In genomic region chr20:63381781-63382431, GRCh38 we compare ENCODE assay signal across 8 cellular contexts. TPM values are rescaled to one million over a fixed set of nuclear protein-coding genes. Genes with fewer than 3 reads are reported as not detected.
DNase-seq lines count a peak whose midpoint lies in the region; ATAC-seq and TF ChIP-seq lines count a peak whose summit lies in the region.

No MANE protein-coding gene starts in this region.

- no peaks in the 10 kb centered on the region for H3K27me3 ChIP-seq in neural cell (ENCODE audit: insufficient read depth, low read depth, low read length)

- H3K4me2 ChIP-seq in neural cell (ENCODE audit: low read length), result no peak overlapping the region

- no peak overlapping the region for H2AFZ ChIP-seq in neural cell (ENCODE audit: low read depth, low read length)

- DNase-seq in activated gamma-delta T cell treated with Interleukin-2 at 50 U/mL for 16 hours (peak; percentile 31), activated gamma-delta T cell (lab: John Stamatoyannopoulos, UW) (no peak), WTC11 (ENCODE audit: low spot score) (peak; percentile 79), SW 1271 (lab: John Stamatoyannopoulos, UW) (no peak), NCI-H2107 (lab: John Stamatoyannopoulos, UW) (no peak)
- DNase-seq in effector CD8-positive, alpha-beta T cell (lab: John Stamatoyannopoulos, UW), result peak; percentile 28

- H3K27ac Mint-ChIP-seq in WTC11, result no peak overlapping the region

- peak; percentile 65 for ATAC-seq in WTC11
- no peak for ATAC-seq in GM18520 (IDR thresholded peaks at IDR 0.05; ENCODE audit: unreplicated experiment)

- peak; percentile 99 for TF ChIP-seq RAD21 in neural cell (conservative IDR thresholded peaks at IDR 0.05)

- no peaks in the 10 kb centered on the region for H4K20me1 ChIP-seq in neural cell (ENCODE audit: insufficient read depth)

- H3K27ac ChIP-seq in neural cell (ENCODE audit: low read length), result no peak overlapping the region

- H3K4me3 Mint-ChIP-seq in WTC11, result no peak overlapping the region

- no peak overlapping the region for H3K9ac ChIP-seq in neural cell (ENCODE audit: low read length)

- no peaks in the 10 kb centered on the region for H3F3A ChIP-seq in neural cell (ENCODE audit: insufficient read depth, low read length, poor library complexity, severe bottlenecking)

- POLR2A ChIA-PET in WTC11 (lab: Charles Lee), result interaction anchor here (1.2 to 1.3 kb wide), 2 partner anchors 34 to 73 kb away, joined by 3 read pairs; no protein-coding TSS in a partner anchor

- peaks cover 23% of the 10 kb centered on the region for H3K9me3 Mint-ChIP-seq in WTC11

- CTCF ChIA-PET in WTC11 (lab: Charles Lee), result interaction anchor here (0.5 to 4.8 kb wide), 63 partner anchors 9 to 599 kb away, joined by 3 to 191 read pairs (median 4); partner anchors contain the start of genes CHRNA4, COL20A1 and NKAIN4

- H3K4me1 Mint-ChIP-seq in WTC11, result peaks cover 18% of the 10 kb centered on the region

- TF ChIP-seq EP300 in neural cell (conservative IDR thresholded peaks at IDR 0.05; ENCODE audit: poor library complexity, severe bottlenecking), result no peak

- no peak overlapping the region for H3K4me3 ChIP-seq in neural cell (ENCODE audit: low read length)

- H3K27me3 Mint-ChIP-seq in WTC11 (ENCODE audit: low read depth), result peaks cover 15% of the 10 kb centered on the region

- no peaks in the 10 kb centered on the region for H3K9me3 ChIP-seq in neural cell (ENCODE audit: low read length)

- H3K9me2 ChIP-seq in neural cell (ENCODE audit: insufficient read depth, low read length), result no peaks in the 10 kb centered on the region

- H3K36me3 Mint-ChIP-seq in WTC11, result peaks cover 22% of the 10 kb centered on the region

- TF ChIP-seq CTCF in WTC11 (IDR thresholded peaks at IDR 0.05) (peak; percentile 95), neural cell (IDR thresholded peaks at IDR 0.05; ENCODE audit: poor library complexity, severe bottlenecking) (peak; percentile 99)

- no peaks in the 10 kb centered on the region for H3K79me2 ChIP-seq in neural cell (replicated peaks; ENCODE audit: insufficient read depth, low read length)

- no peaks in the 10 kb centered on the region for H3K36me3 ChIP-seq in neural cell (ENCODE audit: insufficient read depth, low read length)

TF ChIP-seq in WTC11, 78 proteins besides CTCF, POLR2A, EP300 and RAD21:
- TF ChIP-seq ZNF423 (CRISPR knock-in tag; IDR thresholded peaks at IDR 0.05) (peak; percentile 33; the same call in 1 of the 2 replicates), FOXP1 (CRISPR knock-in tag; IDR thresholded peaks at IDR 0.05; ENCODE audit: borderline replicate concordance) (peak; percentile 25; the same call in 1 of the 2 replicates), ZNF512 (CRISPR knock-in tag; IDR thresholded peaks at IDR 0.05; ENCODE audit: borderline replicate concordance) (no peak)

TF ChIP-seq in neural cell, 6 proteins besides CTCF, POLR2A, EP300 and RAD21:
- TF ChIP-seq REST (IDR thresholded peaks at IDR 0.05; ENCODE audit: borderline replicate concordance) (no peak), SMC3 (conservative IDR thresholded peaks at IDR 0.05; ENCODE audit: poor library complexity) (peak; percentile 98), MXI1 (conservative IDR thresholded peaks at IDR 0.05; ENCODE audit: poor library complexity, severe bottlenecking) (no peak)

RNA-seq across cellular contexts. Expression of gene CHRNA4, which starts 20.8 kb away (rescaled TPM):
- 2.5 to 5.7 TPM (median 4.8 TPM) in 3 replicates for total RNA-seq in WTC11 (2021)
- polyA plus RNA-seq in neural cell, result 6.8 and 10.5 TPM in 2 replicates
- polyA minus RNA-seq in neural cell, result 14.6 and 16.2 TPM in 2 replicates

Comparison
In these comparisons a context has a peak if more than half of its experiments do, and no peak if none do; other contexts are left out.
1. DNase-seq: peak in activated gamma-delta T cell treated with Interleukin-2 at 50 U/mL for 16 hours (single experiment), WTC11 (single experiment) and effector CD8-positive, alpha-beta T cell (single experiment); none in activated gamma-delta T cell (single experiment), SW 1271 (0 of 2) and NCI-H2107 (single experiment).